Comparison of ENCODE assay signal across 8 cellular contexts in the genomic region with DNA sequence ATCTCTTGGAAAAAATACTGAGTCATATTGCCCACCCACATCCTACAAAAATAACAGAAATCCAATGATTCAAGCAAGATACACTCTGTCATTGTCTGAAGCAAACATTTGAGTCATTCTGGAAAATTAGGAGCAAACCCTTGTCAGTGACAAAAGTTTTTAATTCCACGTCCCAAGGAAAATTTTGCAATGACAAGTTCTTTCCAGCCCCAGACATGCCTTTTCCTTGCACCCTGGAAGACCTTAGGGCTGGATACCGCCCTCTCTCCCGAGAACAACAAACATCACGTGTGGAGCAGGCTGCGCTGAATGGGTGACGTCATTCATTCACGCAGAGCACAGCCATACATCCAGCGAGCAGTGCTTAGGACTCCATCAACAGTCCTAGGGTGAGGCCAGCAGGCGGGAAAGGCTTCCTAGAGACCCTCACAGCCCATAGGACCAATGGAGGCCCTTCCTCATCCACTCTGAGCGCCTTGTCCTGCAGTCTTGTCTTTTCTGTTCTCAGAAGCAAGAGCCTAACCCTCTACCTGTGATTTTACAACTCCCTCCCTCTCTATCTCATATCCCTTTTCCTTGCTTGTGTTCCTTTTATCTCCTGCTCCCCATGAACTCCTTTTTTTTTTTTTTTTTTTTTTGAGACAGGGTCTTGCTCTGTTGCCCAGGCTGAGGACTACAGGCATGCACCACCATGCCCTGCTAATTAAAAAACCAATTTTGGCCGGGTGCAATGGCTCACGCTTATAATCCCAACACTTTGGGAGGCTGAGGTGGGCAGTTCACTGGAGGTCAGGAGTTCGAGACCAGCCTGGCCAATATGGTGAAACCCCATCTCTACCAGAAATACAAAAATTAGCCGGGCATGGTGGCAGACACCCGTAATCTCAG. TPM values are rescaled to one million over a fixed set of nuclear protein-coding genes. Genes with fewer than 3 reads are reported as not detected.
DNase-seq lines count a peak whose midpoint lies in the region; ATAC-seq lines count a peak whose summit lies in the region.

No MANE protein-coding gene starts in this region.

- DNase-seq in ELR (ENCODE audit: low read depth) (peak; percentile 43), SHP77 (lab: John Stamatoyannopoulos, UW) (peak; percentile 72 to 85), fibroblast of the conjunctiva (ENCODE audit: low read depth) (peak; percentile 20), sciatic nerve (ENCODE audit: low spot score) (no peak), NCI-H187 treated with DMSO at 0.1 percent for 48 hours (lab: John Stamatoyannopoulos, UW) (no peak), KG1 (lab: John Stamatoyannopoulos, UW) (no peak)

- ATAC-seq in sciatic nerve (peak; percentile 93), HG03039 (IDR thresholded peaks at IDR 0.05; ENCODE audit: unreplicated experiment) (no peak), GM18498 (IDR thresholded peaks at IDR 0.05; ENCODE audit: unreplicated experiment) (no peak)

- intact Hi-C loops in sciatic nerve (cut with DNase I) = no loop called here

RNA-seq across cellular contexts. Expression of gene KDM7A, which starts 23.6 kb away (rescaled TPM):
- 24.4 TPM for total RNA-seq in sciatic nerve

Comparison
In these comparisons a context has a peak if more than half of its experiments do, and no peak if none do; other contexts are left out.
1. DNase-seq: peak in ELR (single experiment), SHP77 (2 of 2) and fibroblast of the conjunctiva (single experiment); none in sciatic nerve (single experiment), NCI-H187 treated with DMSO at 0.1 percent for 48 hours (single experiment) and KG1 (single experiment).